ENCODE assay signal across 1 cellular context in genomic region chr17:1179112-1179634, GRCh38.
TF ChIP-seq lines count a peak whose summit lies in the region.

No MANE protein-coding gene starts in this region.

TF ChIP-seq in K562, 482 proteins besides CTCF, POLR2A, EP300 and RAD21 (continued from another document):
- TF ChIP-seq, protein P1, sequence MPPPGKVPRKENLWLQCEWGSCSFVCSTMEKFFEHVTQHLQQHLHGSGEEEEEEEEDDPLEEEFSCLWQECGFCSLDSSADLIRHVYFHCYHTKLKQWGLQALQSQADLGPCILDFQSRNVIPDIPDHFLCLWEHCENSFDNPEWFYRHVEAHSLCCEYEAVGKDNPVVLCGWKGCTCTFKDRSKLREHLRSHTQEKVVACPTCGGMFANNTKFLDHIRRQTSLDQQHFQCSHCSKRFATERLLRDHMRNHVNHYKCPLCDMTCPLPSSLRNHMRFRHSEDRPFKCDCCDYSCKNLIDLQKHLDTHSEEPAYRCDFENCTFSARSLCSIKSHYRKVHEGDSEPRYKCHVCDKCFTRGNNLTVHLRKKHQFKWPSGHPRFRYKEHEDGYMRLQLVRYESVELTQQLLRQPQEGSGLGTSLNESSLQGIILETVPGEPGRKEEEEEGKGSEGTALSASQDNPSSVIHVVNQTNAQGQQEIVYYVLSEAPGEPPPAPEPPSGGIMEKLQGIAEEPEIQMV (tag; conservative IDR thresholded peaks at IDR 0.05; ENCODE audit: low read depth), result peak; percentile 53; the same call in 1 of the 2 replicates
